In genomic region chr7:5005066-5005465, GRCh38 we compare ENCODE assay signal across 1 cellular context.
TF ChIP-seq lines count a peak whose summit lies in the region.

No MANE protein-coding gene starts in this region.

TF ChIP-seq in GM23338, 12 proteins besides CTCF, POLR2A, EP300 and RAD21 (continued from another document):
- TF ChIP-seq STAT1 (IDR thresholded peaks at IDR 0.05; ENCODE audit: unreplicated experiment) (no peak), ZNF462 (CRISPR knock-in tag; IDR thresholded peaks at IDR 0.05) (no peak), EZH2phosphoT487 (IDR thresholded peaks at IDR 0.05; ENCODE audit: unreplicated experiment) (no peak), CREB1 (CRISPR knock-in tag; IDR thresholded peaks at IDR 0.05; ENCODE audit: low read depth) (no peak), JUNB (IDR thresholded peaks at IDR 0.05; ENCODE audit: unreplicated experiment) (no peak)
TF ChIP-seq in GM23338: peak in this region for 0.
